ENCODE assay signal across 8 cellular contexts in genomic region chr7:151439855-151440798, GRCh38. TPM values are rescaled to one million over a fixed set of nuclear protein-coding genes. Genes with fewer than 3 reads are reported as not detected.
DNase-seq lines count a peak whose midpoint lies in the region; ATAC-seq and TF ChIP-seq lines count a peak whose summit lies in the region.

A gene with protein sequence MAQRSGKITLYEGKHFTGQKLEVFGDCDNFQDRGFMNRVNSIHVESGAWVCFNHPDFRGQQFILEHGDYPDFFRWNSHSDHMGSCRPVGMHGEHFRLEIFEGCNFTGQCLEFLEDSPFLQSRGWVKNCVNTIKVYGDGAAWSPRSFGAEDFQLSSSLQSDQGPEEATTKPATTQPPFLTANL (minus strand): TSS chr7:151440141. CDS start chr7:151439917, 224 bp downstream.

- H3K9me3 ChIP-seq in AG04450 (ENCODE audit: control insufficient read depth, insufficient read depth, low read length), result peaks cover 7% of the 10 kb centered on the region; the same call in 1 of the 2 replicates
- H3K9me3 ChIP-seq in HUES64 (ENCODE audit: insufficient read depth, low read depth, low read length), result no peaks in the 10 kb centered on the region
- H3K9me3 ChIP-seq in OCI-LY7 (ENCODE audit: low read length), result no peaks in the 10 kb centered on the region

- POLR2A ChIA-PET in AG04450 (lab: Yijun Ruan, JAX) (no interaction called here), OCI-LY7 (lab: Charles Lee) (no interaction called here)

- no peaks in the 10 kb centered on the region for H4K20me1 ChIP-seq in OCI-LY7 (ENCODE audit: insufficient read depth, low read length)

- DNase-seq in AG04450 (ENCODE audit: low read depth, low spot score) (no peak), ecto neural progenitor cell (ENCODE audit: low spot score) (peak; percentile 70), nephron progenitor cell (peak; percentile 55), hypothalamus (lab: John Stamatoyannopoulos, UW) (no peak), OCI-LY7 (ENCODE audit: low spot score) (no peak)

- H3K79me2 ChIP-seq in OCI-LY7 (ENCODE audit: insufficient read depth, low read depth, low read length), result no peaks in the 10 kb centered on the region

- BruUV-seq in OCI-LY7 (replicated peaks; lab: Mats Ljungman, UMichigan), result no TSS peak

- H3K27ac ChIP-seq in AG04450 (ENCODE audit: low read depth, low read length), result no peak within 1 kb of the TSS
- H3K27ac ChIP-seq in HUES64 (ENCODE audit: low read depth, low read length), result no peak within 1 kb of the TSS
- H3K27ac ChIP-seq in OCI-LY7 (ENCODE audit: low read depth, low read length, poor library complexity, severe bottlenecking), result no peak within 1 kb of the TSS

- peaks cover 14% of the 10 kb centered on the region for H3K27me3 ChIP-seq in AG04450 (ENCODE audit: control insufficient read depth, insufficient read depth, low read length)
- peaks cover 19% of the 10 kb centered on the region for H3K27me3 ChIP-seq in HUES64 (ENCODE audit: insufficient read depth, low read length)

- CTCF ChIA-PET in AG04450 (lab: Charles Lee), result interaction anchor here (2.6 to 5.5 kb wide), 2 partner anchors 9 to 72 kb away, joined by 14 to 34 read pairs; no protein-coding TSS in a partner anchor
- CTCF ChIA-PET in OCI-LY7 (lab: Charles Lee; ENCODE audit: unreplicated experiment), result no interaction called here

- H3K27ac Mint-ChIP-seq in nephron progenitor cell, result no peak within 1 kb of the TSS

- peaks cover 10% of the 10 kb centered on the region for H3K27me3 Mint-ChIP-seq in nephron progenitor cell (ENCODE audit: low read depth, poor library complexity)

- TF ChIP-seq CTCF in AG04450 (IDR thresholded peaks at IDR 0.05; ENCODE audit: low read depth, low read length) (no peak), nephron progenitor cell (IDR thresholded peaks at IDR 0.05) (no peak), OCI-LY7 (conservative IDR thresholded peaks at IDR 0.05; ENCODE audit: low read length) (no peak)

- intact Hi-C loops in OCI-LY7 (cut with micrococcal nuclease; ENCODE audit: unreplicated experiment), result loop anchor here (10.0 kb wide), 1 partner anchor 325 kb away; no protein-coding TSS in a partner anchor

- H3K9ac ChIP-seq in HUES64 (ENCODE audit: low read depth, low read length), result peak within 1 kb of the TSS; percentile 72

- H3K36me3 Mint-ChIP-seq in nephron progenitor cell (ENCODE audit: low read depth), result no peaks in the 10 kb centered on the region

- H3K4me2 ChIP-seq in OCI-LY7 (ENCODE audit: low read length), result no peak within 1 kb of the TSS

- H3K36me3 ChIP-seq in HUES64 (ENCODE audit: insufficient read depth, low read length), result no peaks in the 10 kb centered on the region
- no peaks in the 10 kb centered on the region for H3K36me3 ChIP-seq in OCI-LY7 (ENCODE audit: insufficient read depth, low read length)

- peaks cover 7% of the 10 kb centered on the region for H3K9me3 Mint-ChIP-seq in nephron progenitor cell

- H3K4me1 Mint-ChIP-seq in nephron progenitor cell, result peaks cover 70% of the 10 kb centered on the region

- peak within 1 kb of the TSS; percentile 41 for H3K4me3 ChIP-seq in AG04450 (ENCODE audit: low read depth, low read length)
- peak within 1 kb of the TSS; percentile 67 for H3K4me3 ChIP-seq in HUES64 (ENCODE audit: low read length)
- no peak within 1 kb of the TSS for H3K4me3 ChIP-seq in OCI-LY7 (ENCODE audit: low read depth, low read length, poor library complexity, severe bottlenecking)

- no peaks in the 10 kb centered on the region for H3K9me2 ChIP-seq in OCI-LY7 (ENCODE audit: insufficient read depth, low read length)

- ATAC-seq in HG03039 (IDR thresholded peaks at IDR 0.05; ENCODE audit: unreplicated experiment) (no peak), GM18909 (IDR thresholded peaks at IDR 0.05; ENCODE audit: poor library complexity, unreplicated experiment) (no peak)

- H2AFZ ChIP-seq in OCI-LY7 (ENCODE audit: low read length), result no peak within 1 kb of the TSS

- 3% methylated on average over 47 of the region's 51 CpGs for WGBS in HUES64

- peak within 1 kb of the TSS; percentile 76 for H3K4me3 Mint-ChIP-seq in nephron progenitor cell

- H3K4me1 ChIP-seq in HUES64 (ENCODE audit: insufficient read depth, low read length) (peaks cover 12% of the 10 kb centered on the region), OCI-LY7 (ENCODE audit: insufficient read depth, low read length, poor library complexity, severe bottlenecking) (no peaks in the 10 kb centered on the region)

RNA-seq across cellular contexts. Expression of the gene that starts here (rescaled TPM):
- polyA plus RNA-seq in AG04450 (2011; rRNA removed), result not detected in 2 replicates
- not detected in 2 replicates for polyA minus RNA-seq in AG04450 (2011; rRNA and poly(A)+ RNA removed)
- 0.40 TPM for polyA plus RNA-seq in HUES64 (2013, experiment 1 of 2)
- polyA plus RNA-seq in HUES64 (2013, experiment 2 of 2), result 1.1 TPM
- total RNA-seq in OCI-LY7 (2014; rRNA removed; shearing (Covaris generic)), result 0.09 and 0.26 TPM in 2 replicates
- not detected in 2 replicates for total RNA-seq in OCI-LY7 (2022)

Comparison
In these comparisons a context has a peak if more than half of its experiments do, and no peak if none do; other contexts are left out.
1. DNase-seq: peak in ecto neural progenitor cell (single experiment) and nephron progenitor cell (single experiment); none in AG04450 (single experiment), hypothalamus (0 of 51) and OCI-LY7 (single experiment).